ENCODE assay signal across 22 cellular contexts in genomic region chr1:201112173-201112731, GRCh38. TPM values are rescaled to one million over a fixed set of nuclear protein-coding genes. Genes with fewer than 3 reads are reported as not detected.
DNase-seq lines count a peak whose midpoint lies in the region; ATAC-seq and TF ChIP-seq lines count a peak whose summit lies in the region.
"Had no signal": no experiment of that assay in that cellular context is flagged by ENCODE, and none has a peak within 500 bp of the region (broad histone marks: within the 10 kb centered on the region; RNA-seq: fewer than 3 reads in every experiment).

Gene CACNA1S (minus strand): TSS chr1:201112426. CDS start chr1:201112339, 87 bp downstream.

- TF ChIP-seq CTCF in RWPE1 (conservative IDR thresholded peaks at IDR 0.05; ENCODE audit: low read depth): no peak

- H3K9me3 ChIP-seq in trophoblast cell (ENCODE audit: insufficient read depth, low read depth, low read length): no peaks in the 10 kb centered on the region

- peaks cover 2% of the 10 kb centered on the region for H3K36me3 Mint-ChIP-seq in IgD-negative memory B cell
- H3K36me3 Mint-ChIP-seq in effector memory CD8-positive, alpha-beta T cell (ENCODE audit: insufficient read depth): peaks cover 9% of the 10 kb centered on the region
- H3K36me3 Mint-ChIP-seq: activated CD4-positive, alpha-beta memory T cell treated with anti-CD3 and anti-CD28 coated beads for 36 hours; mesothelial cell of epicardium had no signal

- H3K4me1 ChIP-seq in trophoblast cell (ENCODE audit: control insufficient read depth in 1 of 2, insufficient read depth in 2 of 2, low read length in 2 of 2): peaks cover 5 to 6% of the 10 kb centered on the region in 2 experiments

- H3K4me3 Mint-ChIP-seq in IgD-negative memory B cell: peak within 1 kb of the TSS; percentile 8 to 61 (median 47)
- peak within 1 kb of the TSS; percentile 89 to 92 for H3K4me3 Mint-ChIP-seq in effector memory CD8-positive, alpha-beta T cell
- H3K4me3 Mint-ChIP-seq: activated CD4-positive, alpha-beta memory T cell treated with anti-CD3 and anti-CD28 coated beads for 36 hours; mesothelial cell of epicardium had no signal

- H3K79me2 ChIP-seq in trophoblast cell (ENCODE audit: control insufficient read depth, insufficient read depth, low read length, poor library complexity): no peaks in the 10 kb centered on the region

- no peak within 1 kb of the TSS for H4K8ac ChIP-seq in trophoblast cell (ENCODE audit: low read depth, low read length)

- H3K4ac ChIP-seq in trophoblast cell (ENCODE audit: low read depth, low read length): no peak within 1 kb of the TSS

- CTCF ChIA-PET in RWPE1 (lab: Yijun Ruan, JAX): interaction anchor here (3.6 kb wide), 1 partner anchor 140 kb away, joined by 47 read pairs; no protein-coding TSS in a partner anchor

- H3K36me3 ChIP-seq in trophoblast cell (ENCODE audit: control insufficient read depth in 1 of 2, insufficient read depth in 2 of 2, low read length in 2 of 2): no peaks in the 10 kb centered on the region

- no peaks in the 10 kb centered on the region for H3K9me3 Mint-ChIP-seq in IgD-negative memory B cell
- H3K9me3 Mint-ChIP-seq in effector memory CD8-positive, alpha-beta T cell: no peaks in the 10 kb centered on the region
- H3K9me3 Mint-ChIP-seq: activated CD4-positive, alpha-beta memory T cell treated with anti-CD3 and anti-CD28 coated beads for 36 hours; mesothelial cell of epicardium had no signal

- H3K27ac Mint-ChIP-seq in IgD-negative memory B cell: no peak within 1 kb of the TSS
- H3K27ac Mint-ChIP-seq in effector memory CD8-positive, alpha-beta T cell: peak within 1 kb of the TSS; percentile 13 to 19
- H3K27ac Mint-ChIP-seq: activated CD4-positive, alpha-beta memory T cell treated with anti-CD3 and anti-CD28 coated beads for 36 hours; mesothelial cell of epicardium had no signal

- H3K14ac ChIP-seq in trophoblast cell (ENCODE audit: low read length): no peak within 1 kb of the TSS

- H2AFZ ChIP-seq in trophoblast cell (ENCODE audit: insufficient read depth, low read length, poor library complexity): no peak within 1 kb of the TSS

- H3K79me1 ChIP-seq in trophoblast cell (ENCODE audit: low read length): no peaks in the 10 kb centered on the region

- no peak within 1 kb of the TSS for H4K12ac ChIP-seq in trophoblast cell (ENCODE audit: low read depth, low read length)

- peaks cover 2 to 7% (median 2%) of the 10 kb centered on the region in 3 donors for H3K4me1 Mint-ChIP-seq in IgD-negative memory B cell
- H3K4me1 Mint-ChIP-seq in effector memory CD8-positive, alpha-beta T cell (ENCODE audit: low read depth in 2 of 2): peaks cover 5 to 10% of the 10 kb centered on the region in 2 donors
- H3K4me1 Mint-ChIP-seq: mesothelial cell of epicardium had no signal

- H2AK5ac ChIP-seq in trophoblast cell (ENCODE audit: low read length): no peak within 1 kb of the TSS

- POLR2A ChIA-PET in RWPE1 (lab: Yijun Ruan, JAX; ENCODE audit: low non-redundant PET): no interaction called here

- peak within 1 kb of the TSS; percentile 17 for H2BK120ac ChIP-seq in trophoblast cell (ENCODE audit: insufficient read depth, low read length, poor library complexity)

- WGBS in trophoblast cell (ENCODE audit: extremely low coverage, insufficient coverage, insufficient read length): no CpG with 5 or more reads among the region's 9 CpGs

- H3K4me3 ChIP-seq in trophoblast cell (ENCODE audit: low read depth, low read length): no peak within 1 kb of the TSS
- H3K4me3 ChIP-seq: K562 had no signal

- ATAC-seq in effector memory CD8-positive, alpha-beta T cell (replicated peaks): no peak
- ATAC-seq in HG02840 (IDR thresholded peaks at IDR 0.05; ENCODE audit: low FRiP score, unreplicated experiment): no peak
- ATAC-seq: K562, left lobe of liver, PC-3 had no signal

- H3K4me2 ChIP-seq in trophoblast cell (ENCODE audit: low read length): no peak within 1 kb of the TSS

- H2BK5ac ChIP-seq in trophoblast cell (ENCODE audit: low read depth, low read length, poor library complexity): no peak within 1 kb of the TSS

- H3K9ac ChIP-seq in trophoblast cell (ENCODE audit: low read length): no peak within 1 kb of the TSS

- H3K27me3 ChIP-seq in trophoblast cell (ENCODE audit: insufficient read depth, low read length): peaks cover 8% of the 10 kb centered on the region

- H2BK12ac ChIP-seq in trophoblast cell (ENCODE audit: low read length): no peak within 1 kb of the TSS

- H3K27me3 Mint-ChIP-seq in IgD-negative memory B cell: peaks cover 28% of the 10 kb centered on the region
- no peaks in the 10 kb centered on the region for H3K27me3 Mint-ChIP-seq in effector memory CD8-positive, alpha-beta T cell
- H3K27me3 Mint-ChIP-seq: activated CD4-positive, alpha-beta memory T cell treated with anti-CD3 and anti-CD28 coated beads for 36 hours had no signal

- no peak within 1 kb of the TSS for H3K27ac ChIP-seq in trophoblast cell (ENCODE audit: low read depth, low read length)
- H3K27ac ChIP-seq in RWPE1: no peak within 1 kb of the TSS

- H4K91ac ChIP-seq in trophoblast cell (ENCODE audit: low read depth, low read length): no peak within 1 kb of the TSS

- no peak within 1 kb of the TSS for H3K23ac ChIP-seq in trophoblast cell (ENCODE audit: low read length)

- DNase-seq in NCI-H524 (lab: John Stamatoyannopoulos, UW) (peak; percentile 41 to 60), NCI-H524 treated with DMSO at 0.1 percent for 48 hours (lab: John Stamatoyannopoulos, UW) (no peak), trophoblast cell (no peak), NCI-H187 (lab: John Stamatoyannopoulos, UW) (no peak), RWPE1 (ENCODE audit: low spot score) (no peak)
- DNase-seq in effector memory CD8-positive, alpha-beta T cell: no peak
- DNase-seq: 8988T; activated CD4-positive, alpha-beta memory T cell treated with anti-CD3 and anti-CD28 coated beads for 36 hours; activated naive CD4-positive, alpha-beta T cell; AML-193; effector memory CD4-positive, alpha-beta T cell; glutamatergic neuron; nucleus accumbens; PC-3; retina; SIG-M5; stimulated activated CD4-positive, alpha-beta T cell treated with anti-CD3 and anti-CD28 coated beads, Interleukin-4, amount 100 ng/mL, for 4 hours had no signal

- no peak within 1 kb of the TSS for H3K18ac ChIP-seq in trophoblast cell (ENCODE audit: low read length)

RNA-seq across cellular contexts. Expression of gene CACNA1S, which starts in this region (rescaled TPM):
- polyA plus RNA-seq in IgD-negative memory B cell: not detected
- 0.03 and 0.04 TPM in 2 replicates for polyA plus RNA-seq in trophoblast cell (2013)
- polyA plus RNA-seq: K562 had no signal

Comparison
In these comparisons a context has a peak if more than half of its experiments do, and no peak if none do; other contexts are left out.
1. DNase-seq: peak in NCI-H524 (2 of 2); none in NCI-H524 treated with DMSO at 0.1 percent for 48 hours (single experiment), effector memory CD8-positive, alpha-beta T cell (0 of 3), trophoblast cell (0 of 2), NCI-H187 (0 of 2) and RWPE1 (single experiment).
2. H3K27ac Mint-ChIP-seq: peak in effector memory CD8-positive, alpha-beta T cell (2 of 2); none in IgD-negative memory B cell (0 of 3).